Comparison of ENCODE assay signal across 17 cellular contexts in genomic region chr15:91254766-91255165, GRCh38.
DNase-seq lines count a peak whose midpoint lies in the region; ATAC-seq and TF ChIP-seq lines count a peak whose summit lies in the region.
"Had no signal": no experiment of that assay in that cellular context is flagged by ENCODE, and none has a peak within 500 bp of the region (broad histone marks: within the 10 kb centered on the region; RNA-seq: fewer than 3 reads in every experiment).

No MANE protein-coding gene starts in this region.

- H3K27me3 ChIP-seq in MM.1S (replicated peaks; ENCODE audit: insufficient read depth, low read length) (no peaks in the 10 kb centered on the region), neutrophil (no peaks in the 10 kb centered on the region)

- no peak overlapping the region for H3K4me2 ChIP-seq in MM.1S (ENCODE audit: low read depth, low read length)
- H3K4me2 ChIP-seq: KMS-11 had no signal

- H3K27me3 Mint-ChIP-seq in WTC11 (ENCODE audit: low read depth), result no peaks in the 10 kb centered on the region

- H3K27ac ChIP-seq in MM.1S (ENCODE audit: low read length) (no peak overlapping the region), neutrophil (peak overlapping the region; percentile 28)
- H3K27ac ChIP-seq: KMS-11, SJSA1 had no signal

- H3F3A ChIP-seq in MM.1S (ENCODE audit: insufficient read depth, low read length), result no peaks in the 10 kb centered on the region

- POLR2A ChIA-PET in WTC11 (lab: Charles Lee), result no interaction called here

- H3K27ac Mint-ChIP-seq in WTC11, result no peak overlapping the region
- H3K27ac Mint-ChIP-seq: CD4-positive, CD25-positive, alpha-beta regulatory T cell had no signal

- no peak overlapping the region for H3K9ac ChIP-seq in MM.1S (ENCODE audit: low read length)
- H3K9ac ChIP-seq: KMS-11 had no signal

- no peaks in the 10 kb centered on the region for H4K20me1 ChIP-seq in MM.1S (ENCODE audit: insufficient read depth, low read length)

- H3K4me3 ChIP-seq in MM.1S (ENCODE audit: low read length) (no peak overlapping the region), neutrophil (ENCODE audit: low read depth in 1 of 2, low read length in 1 of 2) (no peak overlapping the region)
- H3K4me3 ChIP-seq: HAP-1, SJSA1 had no signal

- H3K79me2 ChIP-seq in MM.1S (ENCODE audit: low read length), result no peaks in the 10 kb centered on the region

- H3K9me3 ChIP-seq in MM.1S (replicated peaks; ENCODE audit: insufficient read depth, low read length) (no peaks in the 10 kb centered on the region), neutrophil (no peaks in the 10 kb centered on the region)
- H3K9me3 ChIP-seq: HAP-1, SJSA1 had no signal

- peaks cover 7% of the 10 kb centered on the region for H3K9me3 Mint-ChIP-seq in WTC11

- no peak for TF ChIP-seq CTCF in MM.1S (IDR thresholded peaks at IDR 0.05; ENCODE audit: low read length)
- TF ChIP-seq CTCF in WTC11 (IDR thresholded peaks at IDR 0.05), result no peak
- no peak for TF ChIP-seq CTCF in neutrophil (IDR thresholded peaks at IDR 0.05)

- no peak overlapping the region for H3K4me3 Mint-ChIP-seq in WTC11
- H3K4me3 Mint-ChIP-seq: CD4-positive, CD25-positive, alpha-beta regulatory T cell had no signal

- H3K36me3 Mint-ChIP-seq in WTC11, result no peaks in the 10 kb centered on the region
- H3K36me3 Mint-ChIP-seq: CD4-positive, CD25-positive, alpha-beta regulatory T cell had no signal

- DNase-seq in H4 (ENCODE audit: low spot score) (peak; percentile 11), MM.1S (no peak), WTC11 (ENCODE audit: low spot score) (no peak), medulla oblongata (ENCODE audit: extremely low spot score) (no peak), globus pallidus (ENCODE audit: low spot score) (no peak)
- DNase-seq: CD4-positive, CD25-positive, alpha-beta regulatory T cell; NCI-H1417; NCI-H1694 treated with DMSO at 0.1 percent for 48 hours; NCI-H2081 treated with DMSO at 0.1 percent for 48 hours; NCI-H524 treated with DMSO at 0.1 percent for 48 hours; NCI-H82 had no signal

- 0 out of 2 replicates have a peak overlapping the region, but pooled peaks have one; percentile 8 for H2AFZ ChIP-seq in MM.1S (ENCODE audit: low read length)

- H3K36me3 ChIP-seq in MM.1S (replicated peaks; ENCODE audit: insufficient read depth, low read length) (no peaks in the 10 kb centered on the region), neutrophil (no peaks in the 10 kb centered on the region)
- H3K36me3 ChIP-seq: HAP-1, SJSA1 had no signal

- no peaks in the 10 kb centered on the region for H3K9me2 ChIP-seq in MM.1S (replicated peaks; ENCODE audit: insufficient read depth, low read length)

- no peaks in the 10 kb centered on the region for H3K4me1 Mint-ChIP-seq in WTC11

- CTCF ChIA-PET in WTC11 (lab: Charles Lee), result interaction anchor here (1.0 to 1.6 kb wide), 4 partner anchors 14 to 298 kb away, joined by 3 to 7 read pairs (median 3); no protein-coding TSS in a partner anchor

- H3K4me1 ChIP-seq in MM.1S (ENCODE audit: low read length), result no peaks in the 10 kb centered on the region
- peaks cover 72 to 77% of the 10 kb centered on the region in 2 experiments for H3K4me1 ChIP-seq in neutrophil (ENCODE audit: control insufficient read depth in 1 of 2, insufficient read depth in 1 of 2, low read depth in 1 of 2, low read length in 1 of 2)
- H3K4me1 ChIP-seq: HAP-1, SJSA1 had no signal

- ATAC-seq in WTC11 (peak; percentile 61), HG02852 (IDR thresholded peaks at IDR 0.05; ENCODE audit: unreplicated experiment) (no peak)
- ATAC-seq: Right ventricle myocardium inferior had no signal

TF ChIP-seq in WTC11, 78 proteins besides CTCF, POLR2A, EP300 and RAD21:
- TF ChIP-seq MXD4 (CRISPR knock-in tag; IDR thresholded peaks at IDR 0.05; ENCODE audit: borderline replicate concordance) (no peak), ATF3 (CRISPR knock-in tag; conservative IDR thresholded peaks at IDR 0.05) (no peak), USF2 (CRISPR knock-in tag; IDR thresholded peaks at IDR 0.05) (peak; percentile 62)
